ENCODE assay signal across 8 cellular contexts in genomic region chr10:77925410-77925794, GRCh38. TPM values are rescaled to one million over a fixed set of nuclear protein-coding genes. Genes with fewer than 3 reads are reported as not detected.
DNase-seq lines count a peak whose midpoint lies in the region; ATAC-seq and TF ChIP-seq lines count a peak whose summit lies in the region.

No MANE protein-coding gene starts in this region.

- H3K27ac ChIP-seq in effector memory CD4-positive, alpha-beta T cell (ENCODE audit: insufficient read depth, low read length, poor library complexity, severe bottlenecking) = no peak overlapping the region
- H3K27ac ChIP-seq in upper lobe of left lung = peak overlapping the region; percentile 73 to 89 (median 78)

- H3K36me3 ChIP-seq in effector memory CD4-positive, alpha-beta T cell (ENCODE audit: control insufficient read depth, insufficient read depth, low read length) = no peaks in the 10 kb centered on the region
- H3K36me3 ChIP-seq in upper lobe of left lung = no peaks in the 10 kb centered on the region

- no peaks in the 10 kb centered on the region for H3K36me3 Mint-ChIP-seq in memory B cell

- no peaks in the 10 kb centered on the region for H3K9me3 ChIP-seq in effector memory CD4-positive, alpha-beta T cell (ENCODE audit: control insufficient read depth, low read length)
- no peaks in the 10 kb centered on the region for H3K9me3 ChIP-seq in upper lobe of left lung

- H3K4me3 ChIP-seq in effector memory CD4-positive, alpha-beta T cell (ENCODE audit: insufficient read depth, low read depth, low read length, poor library complexity, severe bottlenecking) = peak overlapping the region; percentile 45
- H3K4me3 ChIP-seq in upper lobe of left lung = peak overlapping the region; percentile 63 to 88 (median 86)

- no peaks in the 10 kb centered on the region for H3K4me1 ChIP-seq in effector memory CD4-positive, alpha-beta T cell (ENCODE audit: control insufficient read depth, insufficient read depth, low read length, poor library complexity, severe bottlenecking)
- H3K4me1 ChIP-seq in upper lobe of left lung = peaks cover 15 to 27% (median 19%) of the 10 kb centered on the region in 4 donors

- H3K9me3 Mint-ChIP-seq in memory B cell = no peaks in the 10 kb centered on the region

- no peak for TF ChIP-seq POLR2A in upper lobe of left lung (IDR thresholded peaks at IDR 0.05)

- peaks cover 27% of the 10 kb centered on the region for H3K27me3 Mint-ChIP-seq in memory B cell

- TF ChIP-seq EP300 in upper lobe of left lung (IDR thresholded peaks at IDR 0.05) = no peak

- H3K27ac Mint-ChIP-seq in memory B cell = no peak overlapping the region

- peaks cover 4% of the 10 kb centered on the region for H3K27me3 ChIP-seq in effector memory CD4-positive, alpha-beta T cell (replicated peaks; ENCODE audit: control insufficient read depth, insufficient read depth, low read length, poor library complexity, severe bottlenecking)
- H3K27me3 ChIP-seq in upper lobe of left lung = no peaks in the 10 kb centered on the region

- no peak for TF ChIP-seq CTCF in upper lobe of left lung (IDR thresholded peaks at IDR 0.05)

- 19 to 22% methylated on average over 4 to 7 of the region's 7 CpGs for WGBS in upper lobe of left lung, 2 donors

- no peak for ATAC-seq in memory B cell (ENCODE audit: low read depth)
- peak in 1 of 2 donors; percentile 57 for ATAC-seq in upper lobe of left lung (ENCODE audit: low FRiP score in 2 of 2)
- no peak for ATAC-seq in GM18870 (IDR thresholded peaks at IDR 0.05; ENCODE audit: unreplicated experiment)

- peaks cover 3% of the 10 kb centered on the region for H3K4me1 Mint-ChIP-seq in memory B cell

- DNase-seq in EH (ENCODE audit: low read depth) (peak; percentile 65), NCI-H69 (lab: John Stamatoyannopoulos, UW) (peak; percentile 14), memory B cell (ENCODE audit: low spot score in 2 of 2) (no peak), upper lobe of left lung (no peak), NCI-H2171 treated with DMSO at 0.1 percent for 48 hours (lab: John Stamatoyannopoulos, UW) (no peak), LoVo (ENCODE audit: low spot score) (no peak)
- DNase-seq in effector memory CD4-positive, alpha-beta T cell = no peak

- H3K4me3 Mint-ChIP-seq in memory B cell = peak overlapping the region; percentile 54

RNA-seq across cellular contexts. Expression of gene DLG5, which starts 1.2 kb away (rescaled TPM):
- total RNA-seq in upper lobe of left lung = 10 to 100 TPM; 14.6 to 51.3 (median 23.4) TPM

Comparison
In these comparisons a context has a peak if more than half of its experiments do, and no peak if none do; other contexts are left out.
1. DNase-seq: peak in EH (single experiment) and NCI-H69 (single experiment); none in effector memory CD4-positive, alpha-beta T cell (0 of 3), memory B cell (0 of 2), upper lobe of left lung (0 of 2), NCI-H2171 treated with DMSO at 0.1 percent for 48 hours (single experiment) and LoVo (single experiment).